10 cellular contexts compared by ENCODE assay signal in the genomic region with DNA sequence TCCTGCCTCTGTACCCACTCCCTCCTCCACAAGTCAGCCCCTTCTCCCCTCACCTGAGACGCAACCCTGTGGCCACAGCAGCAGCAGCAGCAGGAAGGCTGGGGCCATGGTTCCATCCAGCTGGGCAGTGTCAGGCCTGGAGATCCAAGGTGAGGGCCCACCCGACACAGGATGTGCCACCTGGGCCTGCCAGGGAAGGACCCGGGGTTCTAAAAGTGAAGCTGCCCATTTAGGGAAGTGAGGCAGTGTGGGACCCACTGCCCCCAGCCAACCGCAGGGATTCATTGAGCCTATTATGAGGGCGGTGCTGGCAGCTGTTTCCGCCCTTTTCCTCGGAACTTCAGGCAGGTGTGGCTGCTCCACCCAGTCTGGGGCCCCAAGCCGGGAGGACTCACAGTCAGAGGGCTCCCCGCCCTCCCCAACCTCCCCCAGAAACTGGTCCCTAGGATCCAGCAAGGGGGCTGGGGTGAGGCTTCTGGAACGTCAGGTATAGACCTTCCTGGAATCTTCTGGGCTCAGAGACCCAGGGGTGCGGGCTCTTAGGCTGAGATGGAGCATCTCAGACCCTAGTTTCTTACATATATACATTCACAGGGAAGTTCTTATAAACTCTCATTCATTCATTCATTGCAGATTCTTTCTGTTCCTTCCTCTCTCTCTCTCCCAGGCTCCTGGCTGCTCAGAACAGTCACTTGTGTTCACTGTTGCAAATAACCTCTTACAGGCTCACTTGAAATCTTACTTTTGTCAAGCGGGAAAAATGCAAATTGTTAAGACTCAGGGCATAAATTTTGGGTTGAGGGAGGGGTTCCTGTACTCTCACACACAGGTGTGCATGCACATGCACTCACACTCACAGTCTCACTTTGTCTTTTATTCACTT. TPM values are rescaled to one million over a fixed set of nuclear protein-coding genes. Genes with fewer than 3 reads are reported as not detected.
A peak's percentile ranks its signal among the peaks of the same experiment; 100 is the strongest.
DNase-seq lines count a peak whose midpoint lies in the region; ATAC-seq, FAIRE-seq and TF ChIP-seq lines count a peak whose summit lies in the region.
"Had no signal": no experiment of that assay in that cellular context is flagged by ENCODE, and none has a peak within 500 bp of the region (broad histone marks: within the 10 kb centered on the region; RNA-seq: fewer than 3 reads in every experiment).

TSS of gene TREML2 (minus strand) at position 249 of the 883 bp plus-strand sequence. CDS start at position 108, 141 bp downstream.

- no peak for TF ChIP-seq EP300 in H1 (IDR thresholded peaks at IDR 0.05; ENCODE audit: borderline replicate concordance in 1 of 2, low read depth in 2 of 2, low read length in 2 of 2)

- no peak within 1 kb of the TSS for H3K4ac ChIP-seq in H1 (replicated peaks; ENCODE audit: insufficient read length, low read depth, low read length)

- no peak within 1 kb of the TSS for H2BK5ac ChIP-seq in H1 (ENCODE audit: low read depth, low read length)

- H3K23me2 ChIP-seq in H1 (ENCODE audit: low read depth, low read length): no peaks in the 10 kb centered on the region

- H3K4me3 ChIP-seq in Panc1 (ENCODE audit: low read depth in 2 of 2, low read length in 2 of 2): no peak within 1 kb of the TSS
- no peak within 1 kb of the TSS for H3K4me3 ChIP-seq in H1 (ENCODE audit: extremely low read depth in 1 of 4, insufficient read depth in 2 of 4, low read depth in 3 of 4, low read length in 4 of 4)

- peak within 1 kb of the TSS; percentile 55; the same call in 1 of the 2 replicates for H2BK12ac ChIP-seq in H1 (ENCODE audit: low read depth, low read length)

- TF ChIP-seq CTCF in Panc1 (IDR thresholded peaks at IDR 0.05) (no peak), H1 (IDR thresholded peaks at IDR 0.05; ENCODE audit: control extremely low read depth in 1 of 3, insufficient read depth in 1 of 3, low read depth in 1 of 3, low read length in 3 of 3) (no peak)

- peak; percentile 30; the same call in 1 of the 2 replicates for ATAC-seq in Panc1
- ATAC-seq in stimulated activated naive B cell treated with anti-CD40 and anti-IgM and Interleukin-4, amounts not matched to agents 10 μg/mL and 1 μg/mL and 100 μg/mL, for 72 hours (replicated peaks): peak; percentile 86 to 90
- ATAC-seq in GM19397 (IDR thresholded peaks at IDR 0.05; ENCODE audit: unreplicated experiment): no peak

- H2BK120ac ChIP-seq in H1 (replicated peaks; ENCODE audit: low read depth, low read length): no peak within 1 kb of the TSS

- intact Hi-C loops in Panc1 (cut with micrococcal nuclease; ENCODE audit: unreplicated experiment): no loop called here

- 0 out of 2 replicates have a peak within 1 kb of the TSS, but pooled peaks have one; percentile 61 for H2BK20ac ChIP-seq in H1 (ENCODE audit: low read length)

- no peak for TF ChIP-seq RAD21 in H1 (IDR thresholded peaks at IDR 0.05 in 1 of 2, conservative IDR thresholded peaks at IDR 0.05 in 1 of 2; ENCODE audit: low read depth in 2 of 2, low read length in 2 of 2)

- no peak within 1 kb of the TSS for H3K14ac ChIP-seq in H1 (ENCODE audit: insufficient read length)

- no peak within 1 kb of the TSS for H4K91ac ChIP-seq in H1 (replicated peaks; ENCODE audit: insufficient read length, low read length)

- H3K27me3 ChIP-seq in Panc1 (ENCODE audit: control insufficient read depth, insufficient read depth, low read length) (peaks cover 8% of the 10 kb centered on the region), H1 (replicated peaks in 1 of 4; ENCODE audit: control insufficient read depth in 3 of 4, extremely low read depth in 1 of 4, insufficient read depth in 3 of 4, low read length in 3 of 4) (no peaks in the 10 kb centered on the region; a peak in 1 of 7 replicates)

- no peaks in the 10 kb centered on the region for H3K27me3 Mint-ChIP-seq in stimulated activated naive B cell treated with anti-CD40 and anti-IgM and Interleukin-4, amounts not matched to agents 10 μg/mL and 1 μg/mL and 100 μg/mL, for 72 hours

- peak within 1 kb of the TSS; percentile 3; the same call in 1 of the 2 replicates for H4K8ac ChIP-seq in H1 (ENCODE audit: extremely low read depth, insufficient read depth, low read length)

- H4K20me1 ChIP-seq in H1 (replicated peaks in 1 of 2; ENCODE audit: control insufficient read depth in 1 of 2, insufficient read depth in 2 of 2, low read length in 2 of 2): no peaks in the 10 kb centered on the region

- FAIRE-seq in H1 (lab: Jason Lieb, UNC): no peak

- H3K4me2 ChIP-seq in H1 (ENCODE audit: insufficient read depth in 1 of 2, low read depth in 2 of 2, low read length in 2 of 2): no peak within 1 kb of the TSS

- H3K9me3 ChIP-seq in Panc1 (ENCODE audit: control insufficient read depth, insufficient read depth, low read depth, low read length): no peaks in the 10 kb centered on the region
- H3K9me3 ChIP-seq in H1 (ENCODE audit: insufficient read depth in 2 of 2, low read depth in 1 of 2, low read length in 1 of 2): no peaks in the 10 kb centered on the region

- H3K36me3 ChIP-seq in Panc1 (ENCODE audit: control insufficient read depth, insufficient read depth, low read length) (no peaks in the 10 kb centered on the region), H1 (ENCODE audit: control insufficient read depth in 2 of 4, insufficient read depth in 4 of 4, low read length in 3 of 4) (no peaks in the 10 kb centered on the region)

- H3K79me2 ChIP-seq in H1 (ENCODE audit: control insufficient read depth in 1 of 2, insufficient read depth in 2 of 2, low read length in 2 of 2): no peaks in the 10 kb centered on the region

- peaks cover 6 to 10% of the 10 kb centered on the region in 2 donors for H3K9me3 Mint-ChIP-seq in stimulated activated naive B cell treated with anti-CD40 and anti-IgM and Interleukin-4, amounts not matched to agents 10 μg/mL and 1 μg/mL and 100 μg/mL, for 72 hours

- peaks cover 48 to 71% of the 10 kb centered on the region in 2 donors for H3K4me1 Mint-ChIP-seq in stimulated activated naive B cell treated with anti-CD40 and anti-IgM and Interleukin-4, amounts not matched to agents 10 μg/mL and 1 μg/mL and 100 μg/mL, for 72 hours

- in situ Hi-C loops in Panc1 (cut with HindIII; ENCODE audit: low pct_unique_long_range_greater_than_20kb, low sequenced_read_pairs): no loop called here

- peaks cover 25 to 26% of the 10 kb centered on the region in 2 donors for H3K36me3 Mint-ChIP-seq in stimulated activated naive B cell treated with anti-CD40 and anti-IgM and Interleukin-4, amounts not matched to agents 10 μg/mL and 1 μg/mL and 100 μg/mL, for 72 hours

- POLR2A ChIA-PET in Panc1 (lab: Charles Lee) (no interaction called here), H1 (lab: Charles Lee; ENCODE audit: partially characterized antibody) (interaction anchor here (0.7 kb wide), 1 partner anchor 126 kb away, joined by 3 read pairs; no protein-coding TSS in a partner anchor)

- no peak for TF ChIP-seq POLR2A in H1 (IDR thresholded peaks at IDR 0.05; ENCODE audit: control extremely low read depth in 1 of 2, low read depth in 2 of 2, low read length in 2 of 2)

- H2AFZ ChIP-seq in H1 (ENCODE audit: low read length): peak within 1 kb of the TSS; percentile 36; the same call in 1 of the 2 replicates

- no peak within 1 kb of the TSS for H4K5ac ChIP-seq in H1 (ENCODE audit: insufficient read length, low read depth, low read length)

- peak within 1 kb of the TSS; percentile 79 to 95 for H3K4me3 Mint-ChIP-seq in stimulated activated naive B cell treated with anti-CD40 and anti-IgM and Interleukin-4, amounts not matched to agents 10 μg/mL and 1 μg/mL and 100 μg/mL, for 72 hours

- no peak within 1 kb of the TSS for H3K18ac ChIP-seq in H1 (ENCODE audit: extremely low read depth, low read length)

- H2BK15ac ChIP-seq in H1 (ENCODE audit: low read length): no peak within 1 kb of the TSS; the same call in 1 of the 2 replicates

- DNase-seq in NCI-H748 (lab: John Stamatoyannopoulos, UW; ENCODE audit: unreplicated experiment): peak; percentile 18
- no peak for DNase-seq in NCI-H748 treated with DMSO at 0.1 percent for 48 hours (lab: John Stamatoyannopoulos, UW)
- DNase-seq in Panc1 (ENCODE audit: low read depth, low spot score): no peak
- DNase-seq in H1 (ENCODE audit: low read depth in 1 of 2, low spot score in 2 of 2): peak in 1 of 2 experiments; percentile 43
- DNase-seq in stimulated activated naive B cell treated with anti-CD40 and anti-IgM and Interleukin-4, amounts not matched to agents 10 μg/mL and 1 μg/mL and 100 μg/mL, for 72 hours: peak; percentile 69
- no peak for DNase-seq in hippocampal formation (lab: John Stamatoyannopoulos, UW)
- no peak for DNase-seq in A172 (ENCODE audit: low spot score)

- 80% methylated on average over 12 of the region's 12 CpGs; no CpG with 5 or more reads in 1 of the 2 experiments for WGBS in H1 (ENCODE audit: extremely low coverage in 1 of 2, insufficient coverage in 1 of 2, insufficient read length in 1 of 2, insufficient replicate concordance in 2 of 2, low coverage in 1 of 2, low lambda C conversion rate in 2 of 2, missing lambda C conversion rate in 1 of 2), 2 experiments

- no peaks in the 10 kb centered on the region for H3K79me1 ChIP-seq in H1 (ENCODE audit: low read depth, low read length)

- H2AK5ac ChIP-seq in H1 (ENCODE audit: low read depth, low read length): no peak within 1 kb of the TSS

- no peak within 1 kb of the TSS for H3K9ac ChIP-seq in H1 (replicated peaks in 1 of 4; ENCODE audit: extremely low read depth in 1 of 4, low read depth in 3 of 4, low read length in 3 of 4)

- H3K27ac Mint-ChIP-seq in stimulated activated naive B cell treated with anti-CD40 and anti-IgM and Interleukin-4, amounts not matched to agents 10 μg/mL and 1 μg/mL and 100 μg/mL, for 72 hours: peak within 1 kb of the TSS; percentile 85

- BruUV-seq in Panc1 (replicated peaks; lab: Mats Ljungman, UMichigan): no TSS peak

- CTCF ChIA-PET in Panc1 (lab: Charles Lee) (no interaction called here), H1 (lab: Charles Lee; ENCODE audit: partially characterized antibody) (interaction anchor here (0.9 to 4.7 kb wide), 8 partner anchors 8 to 133 kb away, joined by 3 to 48 read pairs (median 4); no protein-coding TSS in a partner anchor)

- H3K4me1 ChIP-seq in Panc1 (ENCODE audit: control insufficient read depth, insufficient read depth, low read length) (no peaks in the 10 kb centered on the region), H1 (replicated peaks in 1 of 4; ENCODE audit: control insufficient read depth in 3 of 4, insufficient read depth in 4 of 4, low read length in 3 of 4) (peaks cover 0 to 7% (median 3%) of the 10 kb centered on the region in 4 experiments; a peak in 5 of 7 replicates)

- no peak within 1 kb of the TSS for H3K56ac ChIP-seq in H1 (replicated peaks; ENCODE audit: insufficient read length, low read depth, low read length)

- no peak within 1 kb of the TSS for H3K23ac ChIP-seq in H1 (ENCODE audit: insufficient read length)

- H3K27ac ChIP-seq in Panc1 (ENCODE audit: low read length) (no peak within 1 kb of the TSS), H1 (ENCODE audit: low read depth, low read length) (no peak within 1 kb of the TSS)
- H3K27ac ChIP-seq: 22Rv1 had no signal

RNA-seq across cellular contexts. Expression of gene TREML2, which starts in this region (rescaled TPM):
- not detected for total RNA-seq in Panc1 (2021; ENCODE audit: unreplicated experiment)
- not detected for polyA plus RNA-seq in Panc1 (2012; ENCODE audit: insufficient read length)
- total RNA-seq in H1 (2021; fragmentation: NEBNext Ultra II Directional; extraction: Animal tissue kit (Norgen Biotek cat#: 25700)): 0.09 and 0.11 TPM in 2 replicates
- 0.18 and 0.22 TPM in 2 replicates for polyA plus RNA-seq in H1 (2011; rRNA removed)
- 0.22 TPM for polyA plus RNA-seq in H1 (2011; cell fraction: cytosol; rRNA removed)
- 0.13 TPM for polyA plus RNA-seq in H1 (2011; cell fraction: nucleus; rRNA removed)
- polyA plus RNA-seq in H1 (2012, experiment 1 of 2): 0.14 to 0.27 TPM (median 0.15 TPM) in 3 of 4 replicates, not detected in the other
- polyA plus RNA-seq in H1 (2012, experiment 2 of 2): 0.04 TPM
- polyA plus RNA-seq in H1 (2013, experiment 1 of 2): 0.20 TPM
- 0.22 TPM for polyA plus RNA-seq in H1 (2013, experiment 2 of 2)
- 0.32 and 0.61 TPM in 2 replicates for polyA minus RNA-seq in H1 (2011; rRNA and poly(A)+ RNA removed)
- polyA minus RNA-seq in H1 (2011; cell fraction: cytosol; rRNA and poly(A)+ RNA removed): not detected
- not detected for polyA minus RNA-seq in H1 (2011; cell fraction: nucleus; rRNA and poly(A)+ RNA removed)
- not detected in 2 replicates for total RNA-seq in A172 (2014; rRNA removed; shearing (Covaris generic))
- total RNA-seq: fibroblast of villous mesenchyme had no signal

Comparison
In these comparisons a context has a peak if more than half of its experiments do, and no peak if none do; other contexts are left out.
1. DNase-seq: peak in NCI-H748 (single experiment) and stimulated activated naive B cell treated with anti-CD40 and anti-IgM and Interleukin-4, amounts not matched to agents 10 μg/mL and 1 μg/mL and 100 μg/mL, for 72 hours (single experiment); none in NCI-H748 treated with DMSO at 0.1 percent for 48 hours (single experiment), Panc1 (single experiment), hippocampal formation (0 of 2) and A172 (single experiment).
2. Peak in ATAC-seq in Panc1; RNA of the gene not detected or under 1 TPM.